ENCODE assay signal across 9 cellular contexts in the genomic region with DNA sequence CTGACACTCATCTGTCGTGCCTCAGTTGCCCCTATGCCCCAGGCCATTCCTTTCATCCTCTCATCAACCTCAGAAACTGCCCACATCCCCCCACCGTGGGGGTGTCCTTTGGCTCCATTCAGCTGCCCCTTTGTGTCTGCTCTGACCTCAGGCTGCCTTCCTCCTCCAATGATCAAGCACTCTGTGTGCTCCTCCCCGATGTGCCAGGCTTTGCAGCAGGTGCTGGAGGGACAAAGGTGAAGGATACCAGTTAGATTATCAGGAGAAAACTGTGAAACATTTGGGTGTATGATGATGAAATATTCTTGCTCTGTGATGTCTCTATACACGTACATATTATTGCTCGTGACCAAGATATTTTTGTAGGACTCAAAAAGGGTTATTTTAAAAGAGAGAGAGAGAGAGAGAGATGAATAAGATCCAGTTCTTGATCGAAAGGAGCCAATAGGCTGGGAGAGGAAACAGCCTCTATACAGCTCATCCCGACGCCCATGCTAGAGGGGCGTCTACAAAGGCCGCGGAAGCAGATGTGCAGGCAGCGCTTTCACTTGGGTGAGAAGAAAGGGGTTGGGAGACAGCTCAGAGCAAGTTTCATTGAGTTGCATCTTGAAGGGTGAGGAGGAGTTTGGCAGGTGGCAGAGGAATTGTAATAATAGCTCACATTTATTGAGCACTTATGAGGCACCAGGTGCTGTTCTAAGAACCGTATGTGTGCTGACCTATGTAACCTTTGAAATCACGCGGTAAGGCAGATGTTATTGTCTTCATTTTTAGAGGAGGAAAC.
"Had no signal": no experiment of that assay in that cellular context is flagged by ENCODE, and none has a peak within 500 bp of the region (broad histone marks: within the 10 kb centered on the region; RNA-seq: fewer than 3 reads in every experiment).

No MANE protein-coding gene starts in this region.

- DNase-seq: activated CD4-positive, alpha-beta T cell treated with anti-CD3 and anti-CD28 coated beads for 4 hours; activated naive CD4-positive, alpha-beta T cell treated with Interleukin-2 at 50 U/mL for 16 hours; esophagus squamous epithelium; foreskin fibroblast; glutamatergic neuron; immature natural killer cell; naive B cell; retina; WERI-Rb-1 had no signal
